ENCODE assay signal across 1 cellular context in genomic region chr18:22452226-22452668, GRCh38.
TF ChIP-seq lines count a peak whose summit lies in the region.

No MANE protein-coding gene starts in this region.

TF ChIP-seq in WTC11, 78 proteins besides CTCF, POLR2A, EP300 and RAD21 (continued from another document):
- TF ChIP-seq HMGXB4 (CRISPR knock-in tag; IDR thresholded peaks at IDR 0.05) (no peak), ZNF317 (CRISPR knock-in tag; IDR thresholded peaks at IDR 0.05; ENCODE audit: borderline replicate concordance, low read depth) (no peak), NR2C2 (CRISPR knock-in tag; IDR thresholded peaks at IDR 0.05) (no peak), CDX4 (CRISPR knock-in tag; IDR thresholded peaks at IDR 0.05; ENCODE audit: borderline replicate concordance) (no peak), TCF7 (CRISPR knock-in tag; IDR thresholded peaks at IDR 0.05; ENCODE audit: low read depth) (no peak), EMX1 (CRISPR knock-in tag; IDR thresholded peaks at IDR 0.05) (no peak)
- TF ChIP-seq, protein P1, sequence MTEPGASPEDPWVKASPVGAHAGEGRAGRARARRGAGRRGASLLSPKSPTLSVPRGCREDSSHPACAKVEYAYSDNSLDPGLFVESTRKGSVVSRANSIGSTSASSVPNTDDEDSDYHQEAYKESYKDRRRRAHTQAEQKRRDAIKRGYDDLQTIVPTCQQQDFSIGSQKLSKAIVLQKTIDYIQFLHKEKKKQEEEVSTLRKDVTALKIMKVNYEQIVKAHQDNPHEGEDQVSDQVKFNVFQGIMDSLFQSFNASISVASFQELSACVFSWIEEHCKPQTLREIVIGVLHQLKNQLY (CRISPR knock-in tag; IDR thresholded peaks at IDR 0.05): no peak
